In the genomic region with DNA sequence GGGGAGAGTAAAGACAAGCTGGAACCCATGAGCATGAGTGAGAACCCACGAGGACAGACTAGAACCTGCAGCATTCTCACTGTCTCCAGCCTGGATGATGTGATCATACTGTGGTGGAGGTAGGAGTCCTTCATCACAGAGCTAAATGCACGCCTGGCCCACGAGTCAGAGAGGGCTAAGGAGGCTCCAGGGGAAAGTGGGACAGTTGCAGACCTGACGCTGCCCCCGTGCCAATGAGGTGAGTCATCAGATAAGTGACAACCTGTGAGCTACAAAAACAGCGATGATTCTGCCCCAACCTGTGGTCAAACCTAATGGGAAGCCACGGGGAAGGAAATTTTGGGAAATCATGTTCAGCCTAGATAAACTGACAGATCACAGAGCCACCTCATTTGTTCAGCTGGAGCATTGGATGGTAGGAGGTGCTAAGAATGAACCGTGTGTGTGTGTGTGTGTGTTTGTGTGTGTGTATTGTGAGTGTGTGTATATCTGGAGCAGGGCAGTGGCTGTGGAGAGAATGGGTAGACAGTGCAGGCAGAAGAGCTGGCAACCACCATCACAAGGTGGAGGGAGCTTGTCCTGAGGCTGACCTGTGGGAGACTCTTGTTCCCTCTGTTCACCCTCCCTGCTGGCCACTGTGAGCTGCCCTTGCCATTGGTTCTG, we compare ENCODE assay signal across 1 cellular context.
TF ChIP-seq lines count a peak whose summit lies in the region.

No MANE protein-coding gene starts in this region.

TF ChIP-seq in HepG2, 621 proteins besides CTCF, POLR2A, EP300 and RAD21 (continued from another document):
- TF ChIP-seq, protein P1, sequence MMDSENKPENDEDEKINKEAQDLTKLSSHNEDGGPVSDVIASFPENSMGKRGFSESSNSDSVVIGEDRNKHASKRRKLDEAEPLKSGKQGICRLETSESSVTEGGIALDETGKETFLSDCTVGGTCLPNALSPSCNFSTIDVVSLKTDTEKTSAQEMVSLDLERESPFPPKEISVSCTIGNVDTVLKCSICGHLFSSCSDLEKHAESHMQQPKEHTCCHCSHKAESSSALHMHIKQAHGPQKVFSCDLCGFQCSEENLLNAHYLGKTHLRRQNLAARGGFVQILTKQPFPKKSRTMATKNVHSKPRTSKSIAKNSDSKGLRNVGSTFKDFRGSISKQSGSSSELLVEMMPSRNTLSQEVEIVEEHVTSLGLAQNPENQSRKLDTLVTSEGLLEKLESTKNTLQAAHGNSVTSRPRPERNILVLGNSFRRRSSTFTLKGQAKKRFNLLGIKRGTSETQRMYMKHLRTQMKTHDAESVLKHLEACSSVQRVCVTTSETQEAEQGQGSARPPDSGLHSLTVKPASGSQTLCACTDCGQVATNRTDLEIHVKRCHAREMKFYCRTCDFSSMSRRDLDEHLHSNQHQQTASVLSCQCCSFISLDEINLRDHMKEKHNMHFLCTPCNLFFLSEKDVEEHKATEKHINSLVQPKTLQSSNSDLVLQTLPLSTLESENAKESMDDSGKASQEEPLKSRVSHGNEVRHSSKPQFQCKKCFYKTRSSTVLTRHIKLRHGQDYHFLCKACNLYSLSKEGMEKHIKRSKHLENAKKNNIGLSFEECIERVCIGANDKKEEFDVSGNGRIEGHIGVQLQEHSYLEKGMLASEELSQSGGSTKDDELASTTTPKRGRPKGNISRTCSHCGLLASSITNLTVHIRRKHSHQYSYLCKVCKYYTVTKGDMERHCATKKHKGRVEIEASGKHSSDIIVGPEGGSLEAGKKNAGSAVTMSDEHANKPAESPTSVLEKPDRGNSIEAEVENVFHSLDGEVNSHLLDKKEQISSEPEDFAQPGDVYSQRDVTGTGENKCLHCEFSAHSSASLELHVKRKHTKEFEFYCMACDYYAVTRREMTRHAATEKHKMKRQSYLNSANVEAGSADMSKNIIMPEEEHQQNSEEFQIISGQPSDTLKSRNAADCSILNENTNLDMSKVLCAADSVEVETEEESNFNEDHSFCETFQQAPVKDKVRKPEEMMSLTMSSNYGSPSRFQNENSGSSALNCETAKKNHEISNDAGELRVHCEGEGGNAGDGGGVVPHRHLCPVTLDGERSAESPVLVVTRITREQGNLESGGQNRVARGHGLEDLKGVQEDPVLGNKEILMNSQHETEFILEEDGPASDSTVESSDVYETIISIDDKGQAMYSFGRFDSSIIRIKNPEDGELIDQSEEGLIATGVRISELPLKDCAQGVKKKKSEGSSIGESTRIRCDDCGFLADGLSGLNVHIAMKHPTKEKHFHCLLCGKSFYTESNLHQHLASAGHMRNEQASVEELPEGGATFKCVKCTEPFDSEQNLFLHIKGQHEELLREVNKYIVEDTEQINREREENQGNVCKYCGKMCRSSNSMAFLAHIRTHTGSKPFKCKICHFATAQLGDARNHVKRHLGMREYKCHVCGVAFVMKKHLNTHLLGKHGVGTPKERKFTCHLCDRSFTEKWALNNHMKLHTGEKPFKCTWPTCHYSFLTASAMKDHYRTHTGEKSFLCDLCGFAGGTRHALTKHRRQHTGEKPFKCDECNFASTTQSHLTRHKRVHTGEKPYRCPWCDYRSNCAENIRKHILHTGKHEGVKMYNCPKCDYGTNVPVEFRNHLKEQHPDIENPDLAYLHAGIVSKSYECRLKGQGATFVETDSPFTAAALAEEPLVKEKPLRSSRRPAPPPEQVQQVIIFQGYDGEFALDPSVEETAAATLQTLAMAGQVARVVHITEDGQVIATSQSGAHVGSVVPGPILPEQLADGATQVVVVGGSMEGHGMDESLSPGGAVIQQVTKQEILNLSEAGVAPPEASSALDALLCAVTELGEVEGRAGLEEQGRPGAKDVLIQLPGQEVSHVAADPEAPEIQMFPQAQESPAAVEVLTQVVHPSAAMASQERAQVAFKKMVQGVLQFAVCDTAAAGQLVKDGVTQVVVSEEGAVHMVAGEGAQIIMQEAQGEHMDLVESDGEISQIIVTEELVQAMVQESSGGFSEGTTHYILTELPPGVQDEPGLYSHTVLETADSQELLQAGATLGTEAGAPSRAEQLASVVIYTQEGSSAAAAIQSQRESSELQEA (CRISPR knock-in tag; IDR thresholded peaks at IDR 0.05; ENCODE audit: not compliant biosample characterization) = no peak
TF ChIP-seq in HepG2: peak in this region for 1.
